ENCODE assay signal across 32 cellular contexts in the genomic region with DNA sequence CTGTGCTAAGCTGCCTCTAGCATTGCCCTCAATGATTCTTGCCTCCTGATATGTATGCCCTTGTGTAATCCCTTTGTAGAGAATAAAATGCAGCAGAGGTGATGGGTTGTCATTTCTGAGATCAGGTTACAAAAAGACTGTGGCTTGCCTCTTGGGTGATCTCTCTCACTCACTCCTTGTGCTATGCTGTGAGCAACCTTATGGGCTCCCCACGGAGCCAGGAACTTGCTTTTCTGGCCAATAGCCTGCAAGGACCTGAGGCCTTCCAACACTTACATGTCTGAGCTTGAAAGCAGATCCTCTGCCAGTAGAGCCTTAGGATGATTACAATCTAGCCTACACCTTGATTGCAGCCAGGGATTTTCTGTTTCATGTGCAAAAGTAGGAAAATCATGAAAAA.
DNase-seq lines count a peak whose midpoint lies in the region; ATAC-seq, FAIRE-seq and TF ChIP-seq lines count a peak whose summit lies in the region.
"Had no signal": no experiment of that assay in that cellular context is flagged by ENCODE, and none has a peak within 500 bp of the region (broad histone marks: within the 10 kb centered on the region; RNA-seq: fewer than 3 reads in every experiment).

No MANE protein-coding gene starts in this region.

- H3K4me3 Mint-ChIP-seq in glutamatergic neuron (ENCODE audit: unreplicated experiment) = no peak overlapping the region
- H3K4me3 Mint-ChIP-seq: activated B cell treated with CpG ODN at 0.5 μM for 24 hours; activated CD8-positive, alpha-beta memory T cell treated with anti-CD3 and anti-CD28 coated beads, Interleukin-2, amount 10 ng/mL, durations not matched to agents 7 days and 5 days; activated T-cell treated with anti-CD3 and anti-CD28 coated beads, Interleukin-2, amount 50 U/mL, for 72 hours; CD8-positive, alpha-beta memory T cell; immature natural killer cell; naive B cell; stimulated activated naive CD8-positive, alpha-beta T cell treated with anti-CD3 and anti-CD28 coated beads, Interleukin-15, amount 100 ng/mL, for 72 hours had no signal

- no TSS peak for BruUV-seq in HepG2 (replicated peaks; lab: Mats Ljungman, UMichigan)

- H3K9me3 ChIP-seq in HepG2 (ENCODE audit: low read length) (no peaks in the 10 kb centered on the region), right lobe of liver (no peaks in the 10 kb centered on the region), WERI-Rb-1 (ENCODE audit: severe bottlenecking) (no peaks in the 10 kb centered on the region), right cardiac atrium (ENCODE audit: control insufficient read depth, low read length) (no peaks in the 10 kb centered on the region)
- H3K9me3 ChIP-seq: BE2C, colonic mucosa had no signal

- peak; percentile 38; the same call in 2 of the 3 replicates for ATAC-seq in HepG2
- no peak for ATAC-seq in right lobe of liver
- ATAC-seq in right cardiac atrium = no peak
- ATAC-seq: activated CD8-positive, alpha-beta memory T cell treated with anti-CD3 and anti-CD28 coated beads, Interleukin-2, amount 10 ng/mL, durations not matched to agents 7 days and 5 days; activated T-cell treated with anti-CD3 and anti-CD28 coated beads, Interleukin-2, amount 50 U/mL, for 72 hours; stimulated activated naive CD8-positive, alpha-beta T cell treated with anti-CD3 and anti-CD28 coated beads, Interleukin-15, amount 100 ng/mL, for 72 hours had no signal

- TF ChIP-seq POLR2A in HepG2 (IDR thresholded peaks at IDR 0.05; ENCODE audit: insufficient read depth in 1 of 2, low read depth in 2 of 2, low read length in 2 of 2) (no peak), right lobe of liver (IDR thresholded peaks at IDR 0.05) (no peak)

- H3K36me3 Mint-ChIP-seq in glutamatergic neuron (ENCODE audit: unreplicated experiment) = peaks cover 3% of the 10 kb centered on the region
- H3K36me3 Mint-ChIP-seq: activated CD8-positive, alpha-beta memory T cell treated with anti-CD3 and anti-CD28 coated beads, Interleukin-2, amount 10 ng/mL, durations not matched to agents 7 days and 5 days; CD8-positive, alpha-beta memory T cell; immature natural killer cell; naive B cell had no signal

- no peaks in the 10 kb centered on the region for H3K79me2 ChIP-seq in HepG2 (ENCODE audit: insufficient read depth, low read length)

- TF ChIP-seq EP300 in HepG2 (IDR thresholded peaks at IDR 0.05; ENCODE audit: low read depth in 2 of 2, low read length in 2 of 2) (no peak), HepG2 (CRISPR knock-in tag; IDR thresholded peaks at IDR 0.05; ENCODE audit: borderline replicate concordance) (no peak)

- no peak overlapping the region for H3K4me2 ChIP-seq in HepG2 (ENCODE audit: low read depth, low read length)

- H3K27me3 Mint-ChIP-seq in glutamatergic neuron (ENCODE audit: unreplicated experiment) = peaks cover 1% of the 10 kb centered on the region
- H3K27me3 Mint-ChIP-seq: activated B cell treated with CpG ODN at 0.5 μM for 24 hours; activated CD8-positive, alpha-beta memory T cell treated with anti-CD3 and anti-CD28 coated beads, Interleukin-2, amount 10 ng/mL, durations not matched to agents 7 days and 5 days; CD8-positive, alpha-beta memory T cell; naive B cell; stimulated activated naive CD8-positive, alpha-beta T cell treated with anti-CD3 and anti-CD28 coated beads, Interleukin-15, amount 100 ng/mL, for 72 hours had no signal

- POLR2A ChIA-PET in HepG2 (lab: Yijun Ruan, JAX) = no interaction called here

- H3K4me1 ChIP-seq in HepG2 (ENCODE audit: insufficient read depth, low read length) (no peaks in the 10 kb centered on the region), right lobe of liver (no peaks in the 10 kb centered on the region), right cardiac atrium (ENCODE audit: control insufficient read depth, insufficient read depth, low read length) (no peaks in the 10 kb centered on the region)
- H3K4me1 ChIP-seq: BE2C, colonic mucosa had no signal

- DNase-seq in HepG2 (ENCODE audit: low spot score) (no peak), right lobe of liver (no peak), astrocyte of the cerebellum (ENCODE audit: low read depth) (peak; percentile 8), glutamatergic neuron (no peak), AML-193 (lab: John Stamatoyannopoulos, UW) (no peak), WERI-Rb-1 (no peak), right cardiac atrium (no peak), 8988T (no peak)
- DNase-seq: activated B cell treated with CpG ODN at 0.5 μM for 24 hours; activated CD4-positive, alpha-beta T cell treated with anti-CD3 and anti-CD28 coated beads, Interleukin-2, amount 50 U/mL, for 1 hour; activated CD8-positive, alpha-beta memory T cell treated with anti-CD3 and anti-CD28 coated beads, Interleukin-2, amount 10 ng/mL, durations not matched to agents 7 days and 5 days; activated naive CD4-positive, alpha-beta T cell; activated T-cell treated with anti-CD3 and anti-CD28 coated beads, Interleukin-2, amount 50 U/mL, for 72 hours; BE2C; CD8-positive, alpha-beta memory T cell; colonic mucosa; DMS 273 treated with DMSO at 0.1 percent for 48 hours; effector CD8-positive, alpha-beta T cell; EL; GOT3; immature natural killer cell; naive B cell; NCI-H2081 treated with DMSO at 0.1 percent for 48 hours; NCI-H526; occipital lobe; SHP77; small intestine; stimulated activated CD4-positive, alpha-beta T cell treated with anti-CD3 and anti-CD28 coated beads, Interleukin-1b, Interleukin-23, amount 100 ng/mL, for 48 hours; stimulated activated CD8-positive, alpha-beta memory T cell treated with anti-CD3 and anti-CD28 coated beads, Interleukin-4, amount 100 ng/mL, for 48 hours; stimulated activated naive CD8-positive, alpha-beta T cell treated with anti-CD3 and anti-CD28 coated beads, Interleukin-15, amount 100 ng/mL, for 72 hours; SW 1271; T1000 had no signal

- H3K36me3 ChIP-seq in HepG2 (replicated peaks in 1 of 2; ENCODE audit: control insufficient read depth in 1 of 2, insufficient read depth in 2 of 2, low read length in 2 of 2) = no peaks in the 10 kb centered on the region
- H3K36me3 ChIP-seq in right lobe of liver = no peaks in the 10 kb centered on the region
- H3K36me3 ChIP-seq in WERI-Rb-1 = no peaks in the 10 kb centered on the region
- H3K36me3 ChIP-seq: BE2C, colonic mucosa had no signal

- no peaks in the 10 kb centered on the region for H3K27me3 ChIP-seq in HepG2 (ENCODE audit: control insufficient read depth in 1 of 2, insufficient read depth in 2 of 2, low read length in 2 of 2)
- no peaks in the 10 kb centered on the region for H3K27me3 ChIP-seq in right lobe of liver
- no peaks in the 10 kb centered on the region for H3K27me3 ChIP-seq in WERI-Rb-1 (ENCODE audit: insufficient read depth, low read depth, severe bottlenecking)
- H3K27me3 ChIP-seq in right cardiac atrium (ENCODE audit: control insufficient read depth, insufficient read depth) = no peaks in the 10 kb centered on the region
- H3K27me3 ChIP-seq: BE2C, colonic mucosa had no signal

- peak overlapping the region; percentile 9 for H3K27ac Mint-ChIP-seq in glutamatergic neuron (ENCODE audit: unreplicated experiment)
- H3K27ac Mint-ChIP-seq: activated B cell treated with CpG ODN at 0.5 μM for 24 hours; activated CD8-positive, alpha-beta memory T cell treated with anti-CD3 and anti-CD28 coated beads, Interleukin-2, amount 10 ng/mL, durations not matched to agents 7 days and 5 days; activated T-cell treated with anti-CD3 and anti-CD28 coated beads, Interleukin-2, amount 50 U/mL, for 72 hours; CD8-positive, alpha-beta memory T cell; immature natural killer cell; naive B cell; stimulated activated naive CD8-positive, alpha-beta T cell treated with anti-CD3 and anti-CD28 coated beads, Interleukin-15, amount 100 ng/mL, for 72 hours had no signal

- FAIRE-seq in HepG2 (lab: Jason Lieb, UNC) = no peak
- FAIRE-seq: small intestine had no signal

- intact Hi-C loops in HepG2 (cut with micrococcal nuclease; ENCODE audit: unreplicated experiment) = no loop called here
- intact Hi-C loops in right lobe of liver (cut with DNase I) = no loop called here
- intact Hi-C loops in right cardiac atrium (cut with DNase I) = no loop called here

- no peak overlapping the region for H3K9ac ChIP-seq in HepG2 (ENCODE audit: insufficient read depth, low read depth, low read length)

- TF ChIP-seq RAD21 in HepG2 (CRISPR knock-in tag; IDR thresholded peaks at IDR 0.05) = no peak

- H3K4me3 ChIP-seq in HepG2 (replicated peaks in 1 of 3; ENCODE audit: insufficient read depth in 1 of 3, low read depth in 2 of 3, low read length in 3 of 3) (no peak overlapping the region), right lobe of liver (no peak overlapping the region), astrocyte of the cerebellum (ENCODE audit: low read depth, low read length) (no peak overlapping the region), WERI-Rb-1 (ENCODE audit: low read depth, low read length) (no peak overlapping the region), right cardiac atrium (ENCODE audit: low read length) (no peak overlapping the region)
- H3K4me3 ChIP-seq: colonic mucosa had no signal

- H2AFZ ChIP-seq in HepG2 (ENCODE audit: low read length) = no peak overlapping the region

- H3K27ac ChIP-seq in HepG2 (ENCODE audit: extremely low read length, insufficient read depth, low read length) = no peak overlapping the region
- no peak overlapping the region for H3K27ac ChIP-seq in right lobe of liver
- H3K27ac ChIP-seq in WERI-Rb-1 = no peak overlapping the region
- no peak overlapping the region for H3K27ac ChIP-seq in right cardiac atrium (ENCODE audit: low read length)
- H3K27ac ChIP-seq: colonic mucosa had no signal

- no peaks in the 10 kb centered on the region for H4K20me1 ChIP-seq in HepG2 (ENCODE audit: insufficient read depth, low read length)

- WGBS in HepG2 (ENCODE audit: low lambda C conversion rate) = 0% methylated on average over 1 of the region's 1 CpG
- WGBS in right lobe of liver (ENCODE audit: insufficient coverage, low coverage, low lambda C conversion rate, missing lambda C conversion rate) = no CpG with 5 or more reads among the region's 1 CpG
- WGBS in right cardiac atrium = 57% methylated on average over 1 of the region's 1 CpG

- in situ Hi-C loops in HepG2 (cut with HindIII; ENCODE audit: extremely low pct_ligation_motif_present, low pct_unique_long_range_greater_than_20kb) (no loop called here), astrocyte of the cerebellum (cut with HindIII; ENCODE audit: low sequenced_read_pairs) (no loop called here)

- H3K4me1 Mint-ChIP-seq in glutamatergic neuron (ENCODE audit: low read depth, unreplicated experiment) = peaks cover 6% of the 10 kb centered on the region
- H3K4me1 Mint-ChIP-seq: activated CD8-positive, alpha-beta memory T cell treated with anti-CD3 and anti-CD28 coated beads, Interleukin-2, amount 10 ng/mL, durations not matched to agents 7 days and 5 days; CD8-positive, alpha-beta memory T cell; immature natural killer cell; stimulated activated naive CD8-positive, alpha-beta T cell treated with anti-CD3 and anti-CD28 coated beads, Interleukin-15, amount 100 ng/mL, for 72 hours had no signal

- CTCF ChIA-PET in HepG2 (lab: Yijun Ruan, JAX; ENCODE audit: low intra/inter-chr PET ratio, low total read pairs) = no interaction called here

- no peak for TF ChIP-seq CTCF in HepG2 (CRISPR knock-in tag; IDR thresholded peaks at IDR 0.05)
- no peak for TF ChIP-seq CTCF in right lobe of liver (IDR thresholded peaks at IDR 0.05)
- no peak for TF ChIP-seq CTCF in astrocyte of the cerebellum (IDR thresholded peaks at IDR 0.05; ENCODE audit: low read depth, low read length, missing control alignments)
- no peak for TF ChIP-seq CTCF in glutamatergic neuron (IDR thresholded peaks at IDR 0.05; ENCODE audit: partially characterized antibody, unreplicated experiment)
- no peak for TF ChIP-seq CTCF in WERI-Rb-1 (IDR thresholded peaks at IDR 0.05; ENCODE audit: low read depth, low read length)

- no peaks in the 10 kb centered on the region for H3K9me3 Mint-ChIP-seq in glutamatergic neuron (ENCODE audit: unreplicated experiment)
- H3K9me3 Mint-ChIP-seq: activated T-cell treated with anti-CD3 and anti-CD28 coated beads, Interleukin-2, amount 50 U/mL, for 72 hours; stimulated activated naive CD8-positive, alpha-beta T cell treated with anti-CD3 and anti-CD28 coated beads, Interleukin-15, amount 100 ng/mL, for 72 hours had no signal
